Comparison of ENCODE assay signal across 1 cellular context in the genomic region with DNA sequence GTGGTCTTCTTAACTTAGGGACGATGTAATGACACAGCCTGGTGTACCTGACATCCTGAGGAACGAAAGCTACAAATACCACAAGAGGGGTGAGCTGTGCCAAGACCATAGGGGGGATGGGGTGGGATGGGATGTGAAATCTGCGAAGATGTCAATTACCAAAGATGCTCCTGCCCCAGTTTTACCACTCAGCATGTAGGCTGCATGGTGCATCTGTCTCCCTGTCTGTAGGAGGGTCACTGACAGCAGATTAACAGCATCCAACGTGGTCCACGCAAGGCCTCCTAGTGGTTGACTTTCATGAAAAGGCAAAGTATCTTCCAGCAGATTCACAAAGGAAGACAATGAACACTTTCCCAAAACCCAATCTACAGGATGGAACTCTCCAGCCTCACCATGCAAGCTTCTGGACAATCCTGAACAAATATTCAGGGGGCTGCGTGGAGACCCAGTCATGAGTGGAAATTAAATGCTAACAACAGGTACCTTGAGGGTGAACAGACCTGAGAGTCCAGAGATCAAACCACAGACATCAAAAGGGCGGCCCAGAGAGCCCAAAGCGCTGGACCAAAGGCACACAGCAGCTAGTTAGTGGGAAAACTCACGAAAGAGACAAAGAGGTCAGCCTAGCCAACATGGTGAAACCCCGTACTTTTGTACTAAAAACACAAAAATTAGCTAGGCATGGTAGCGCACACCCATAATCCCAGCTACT.
TF ChIP-seq lines count a peak whose summit lies in the region.

No MANE protein-coding gene starts in this region.

TF ChIP-seq in H1, 55 proteins besides CTCF, POLR2A, EP300 and RAD21:
- no peak for TF ChIP-seq SIN3A (conservative IDR thresholded peaks at IDR 0.05 in 1 of 2, IDR thresholded peaks at IDR 0.05 in 1 of 2; ENCODE audit: low read depth in 1 of 2, low read length in 2 of 2)
- TF ChIP-seq TCF12 (IDR thresholded peaks at IDR 0.05; ENCODE audit: low read depth, low read length) = no peak
- TF ChIP-seq RXRA (IDR thresholded peaks at IDR 0.05; ENCODE audit: insufficient read depth, low read depth, low read length) = no peak
- no peak for TF ChIP-seq NRF1 (IDR thresholded peaks at IDR 0.05; ENCODE audit: low read depth, low read length)
- TF ChIP-seq, protein P1, sequence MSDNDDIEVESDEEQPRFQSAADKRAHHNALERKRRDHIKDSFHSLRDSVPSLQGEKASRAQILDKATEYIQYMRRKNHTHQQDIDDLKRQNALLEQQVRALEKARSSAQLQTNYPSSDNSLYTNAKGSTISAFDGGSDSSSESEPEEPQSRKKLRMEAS (IDR thresholded peaks at IDR 0.05) = no peak
- no peak for TF ChIP-seq TAF7 (optimal IDR thresholded peaks at IDR 0.05; ENCODE audit: borderline replicate concordance, low read depth, low read length)
- TF ChIP-seq SRF (IDR thresholded peaks at IDR 0.05; ENCODE audit: low read depth, low read length) = no peak
- TF ChIP-seq JUN (IDR thresholded peaks at IDR 0.05; ENCODE audit: low read depth, low read length) = no peak
- TF ChIP-seq TEAD4 (IDR thresholded peaks at IDR 0.05; ENCODE audit: low read depth, low read length) = no peak
- TF ChIP-seq MAFK (IDR thresholded peaks at IDR 0.05; ENCODE audit: low read depth, low read length) = no peak
- no peak for TF ChIP-seq FOSL1 (IDR thresholded peaks at IDR 0.05; ENCODE audit: insufficient read depth, low read depth, low read length)
- TF ChIP-seq, protein P2, sequence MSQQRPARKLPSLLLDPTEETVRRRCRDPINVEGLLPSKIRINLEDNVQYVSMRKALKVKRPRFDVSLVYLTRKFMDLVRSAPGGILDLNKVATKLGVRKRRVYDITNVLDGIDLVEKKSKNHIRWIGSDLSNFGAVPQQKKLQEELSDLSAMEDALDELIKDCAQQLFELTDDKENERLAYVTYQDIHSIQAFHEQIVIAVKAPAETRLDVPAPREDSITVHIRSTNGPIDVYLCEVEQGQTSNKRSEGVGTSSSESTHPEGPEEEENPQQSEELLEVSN (IDR thresholded peaks at IDR 0.05) = no peak
- no peak for TF ChIP-seq HDAC6 (IDR thresholded peaks at IDR 0.05; ENCODE audit: low read depth, low read length)
- TF ChIP-seq, protein P3, sequence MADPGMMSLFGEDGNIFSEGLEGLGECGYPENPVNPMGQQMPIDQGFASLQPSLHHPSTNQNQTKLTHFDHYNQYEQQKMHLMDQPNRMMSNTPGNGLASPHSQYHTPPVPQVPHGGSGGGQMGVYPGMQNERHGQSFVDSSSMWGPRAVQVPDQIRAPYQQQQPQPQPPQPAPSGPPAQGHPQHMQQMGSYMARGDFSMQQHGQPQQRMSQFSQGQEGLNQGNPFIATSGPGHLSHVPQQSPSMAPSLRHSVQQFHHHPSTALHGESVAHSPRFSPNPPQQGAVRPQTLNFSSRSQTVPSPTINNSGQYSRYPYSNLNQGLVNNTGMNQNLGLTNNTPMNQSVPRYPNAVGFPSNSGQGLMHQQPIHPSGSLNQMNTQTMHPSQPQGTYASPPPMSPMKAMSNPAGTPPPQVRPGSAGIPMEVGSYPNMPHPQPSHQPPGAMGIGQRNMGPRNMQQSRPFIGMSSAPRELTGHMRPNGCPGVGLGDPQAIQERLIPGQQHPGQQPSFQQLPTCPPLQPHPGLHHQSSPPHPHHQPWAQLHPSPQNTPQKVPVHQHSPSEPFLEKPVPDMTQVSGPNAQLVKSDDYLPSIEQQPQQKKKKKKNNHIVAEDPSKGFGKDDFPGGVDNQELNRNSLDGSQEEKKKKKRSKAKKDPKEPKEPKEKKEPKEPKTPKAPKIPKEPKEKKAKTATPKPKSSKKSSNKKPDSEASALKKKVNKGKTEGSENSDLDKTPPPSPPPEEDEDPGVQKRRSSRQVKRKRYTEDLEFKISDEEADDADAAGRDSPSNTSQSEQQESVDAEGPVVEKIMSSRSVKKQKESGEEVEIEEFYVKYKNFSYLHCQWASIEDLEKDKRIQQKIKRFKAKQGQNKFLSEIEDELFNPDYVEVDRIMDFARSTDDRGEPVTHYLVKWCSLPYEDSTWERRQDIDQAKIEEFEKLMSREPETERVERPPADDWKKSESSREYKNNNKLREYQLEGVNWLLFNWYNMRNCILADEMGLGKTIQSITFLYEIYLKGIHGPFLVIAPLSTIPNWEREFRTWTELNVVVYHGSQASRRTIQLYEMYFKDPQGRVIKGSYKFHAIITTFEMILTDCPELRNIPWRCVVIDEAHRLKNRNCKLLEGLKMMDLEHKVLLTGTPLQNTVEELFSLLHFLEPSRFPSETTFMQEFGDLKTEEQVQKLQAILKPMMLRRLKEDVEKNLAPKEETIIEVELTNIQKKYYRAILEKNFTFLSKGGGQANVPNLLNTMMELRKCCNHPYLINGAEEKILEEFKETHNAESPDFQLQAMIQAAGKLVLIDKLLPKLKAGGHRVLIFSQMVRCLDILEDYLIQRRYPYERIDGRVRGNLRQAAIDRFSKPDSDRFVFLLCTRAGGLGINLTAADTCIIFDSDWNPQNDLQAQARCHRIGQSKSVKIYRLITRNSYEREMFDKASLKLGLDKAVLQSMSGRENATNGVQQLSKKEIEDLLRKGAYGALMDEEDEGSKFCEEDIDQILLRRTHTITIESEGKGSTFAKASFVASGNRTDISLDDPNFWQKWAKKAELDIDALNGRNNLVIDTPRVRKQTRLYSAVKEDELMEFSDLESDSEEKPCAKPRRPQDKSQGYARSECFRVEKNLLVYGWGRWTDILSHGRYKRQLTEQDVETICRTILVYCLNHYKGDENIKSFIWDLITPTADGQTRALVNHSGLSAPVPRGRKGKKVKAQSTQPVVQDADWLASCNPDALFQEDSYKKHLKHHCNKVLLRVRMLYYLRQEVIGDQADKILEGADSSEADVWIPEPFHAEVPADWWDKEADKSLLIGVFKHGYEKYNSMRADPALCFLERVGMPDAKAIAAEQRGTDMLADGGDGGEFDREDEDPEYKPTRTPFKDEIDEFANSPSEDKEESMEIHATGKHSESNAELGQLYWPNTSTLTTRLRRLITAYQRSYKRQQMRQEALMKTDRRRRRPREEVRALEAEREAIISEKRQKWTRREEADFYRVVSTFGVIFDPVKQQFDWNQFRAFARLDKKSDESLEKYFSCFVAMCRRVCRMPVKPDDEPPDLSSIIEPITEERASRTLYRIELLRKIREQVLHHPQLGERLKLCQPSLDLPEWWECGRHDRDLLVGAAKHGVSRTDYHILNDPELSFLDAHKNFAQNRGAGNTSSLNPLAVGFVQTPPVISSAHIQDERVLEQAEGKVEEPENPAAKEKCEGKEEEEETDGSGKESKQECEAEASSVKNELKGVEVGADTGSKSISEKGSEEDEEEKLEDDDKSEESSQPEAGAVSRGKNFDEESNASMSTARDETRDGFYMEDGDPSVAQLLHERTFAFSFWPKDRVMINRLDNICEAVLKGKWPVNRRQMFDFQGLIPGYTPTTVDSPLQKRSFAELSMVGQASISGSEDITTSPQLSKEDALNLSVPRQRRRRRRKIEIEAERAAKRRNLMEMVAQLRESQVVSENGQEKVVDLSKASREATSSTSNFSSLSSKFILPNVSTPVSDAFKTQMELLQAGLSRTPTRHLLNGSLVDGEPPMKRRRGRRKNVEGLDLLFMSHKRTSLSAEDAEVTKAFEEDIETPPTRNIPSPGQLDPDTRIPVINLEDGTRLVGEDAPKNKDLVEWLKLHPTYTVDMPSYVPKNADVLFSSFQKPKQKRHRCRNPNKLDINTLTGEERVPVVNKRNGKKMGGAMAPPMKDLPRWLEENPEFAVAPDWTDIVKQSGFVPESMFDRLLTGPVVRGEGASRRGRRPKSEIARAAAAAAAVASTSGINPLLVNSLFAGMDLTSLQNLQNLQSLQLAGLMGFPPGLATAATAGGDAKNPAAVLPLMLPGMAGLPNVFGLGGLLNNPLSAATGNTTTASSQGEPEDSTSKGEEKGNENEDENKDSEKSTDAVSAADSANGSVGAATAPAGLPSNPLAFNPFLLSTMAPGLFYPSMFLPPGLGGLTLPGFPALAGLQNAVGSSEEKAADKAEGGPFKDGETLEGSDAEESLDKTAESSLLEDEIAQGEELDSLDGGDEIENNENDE (IDR thresholded peaks at IDR 0.05; ENCODE audit: insufficient replicate concordance, low read length) = no peak
- no peak for TF ChIP-seq RBBP5 (IDR thresholded peaks at IDR 0.05; ENCODE audit: borderline replicate concordance, low read depth, low read length)
- no peak for TF ChIP-seq YY1 (IDR thresholded peaks at IDR 0.05; ENCODE audit: low read depth, low read length)
- TF ChIP-seq CBX5 (IDR thresholded peaks at IDR 0.05; ENCODE audit: low read depth, low read length) = no peak
